1 cellular context compared by ENCODE assay signal in genomic region chr9:133643362-133643755, GRCh38.
TF ChIP-seq lines count a peak whose summit lies in the region.

No MANE protein-coding gene starts in this region.

TF ChIP-seq in IMR-90, 13 proteins besides CTCF, POLR2A, EP300 and RAD21:
- TF ChIP-seq FOS (IDR thresholded peaks at IDR 0.05; ENCODE audit: low read depth, low read length) = no peak
- no peak for TF ChIP-seq SMC3 (IDR thresholded peaks at IDR 0.05; ENCODE audit: low read depth, low read length)
- TF ChIP-seq BHLHE40 (IDR thresholded peaks at IDR 0.05; ENCODE audit: low read depth, low read length) = no peak
- TF ChIP-seq MAFK (IDR thresholded peaks at IDR 0.05; ENCODE audit: low read depth, low read length) = no peak
- TF ChIP-seq NFE2L2 (IDR thresholded peaks at IDR 0.05; ENCODE audit: low read depth, low read length) = no peak
- no peak for TF ChIP-seq RFX5 (IDR thresholded peaks at IDR 0.05; ENCODE audit: low read depth, low read length)
- no peak for TF ChIP-seq CHD1 (IDR thresholded peaks at IDR 0.05; ENCODE audit: low read depth, low read length)
- TF ChIP-seq MXI1 (IDR thresholded peaks at IDR 0.05; ENCODE audit: borderline replicate concordance, low read depth, low read length) = no peak
- TF ChIP-seq ELK1 (IDR thresholded peaks at IDR 0.05; ENCODE audit: borderline replicate concordance, low read depth, low read length) = no peak
- no peak for TF ChIP-seq RCOR1 (IDR thresholded peaks at IDR 0.05; ENCODE audit: insufficient replicate concordance, low read length)
- TF ChIP-seq USF2 (IDR thresholded peaks at IDR 0.05; ENCODE audit: low read depth, low read length) = no peak
- TF ChIP-seq CEBPB (IDR thresholded peaks at IDR 0.05; ENCODE audit: low read depth, low read length) = no peak
- TF ChIP-seq MAZ (IDR thresholded peaks at IDR 0.05; ENCODE audit: borderline replicate concordance, low read depth, low read length) = no peak
